ENCODE assay signal across 8 cellular contexts in genomic region chr1:205811660-205812059, GRCh38. TPM values are rescaled to one million over a fixed set of nuclear protein-coding genes. Genes with fewer than 3 reads are reported as not detected.
DNase-seq lines count a peak whose midpoint lies in the region; ATAC-seq and TF ChIP-seq lines count a peak whose summit lies in the region.

No MANE protein-coding gene starts in this region.

- CTCF ChIA-PET in HEK293 (lab: Yijun Ruan, JAX) = interaction anchor here (0.6 to 1.9 kb wide), 6 partner anchors 19 to 282 kb away, joined by 3 to 11 read pairs (median 5); no protein-coding TSS in a partner anchor
- CTCF ChIA-PET in WTC11 (lab: Charles Lee) = interaction anchor here (1.0 to 3.3 kb wide), 7 partner anchors 12 to 166 kb away, joined by 3 to 27 read pairs (median 7); no protein-coding TSS in a partner anchor

- no peak overlapping the region; the same call in 1 of the 2 replicates for H3K27ac ChIP-seq in HEK293 (ENCODE audit: extremely low read depth, low read depth, low read length)

- H3K27me3 Mint-ChIP-seq in WTC11 (ENCODE audit: low read depth) = peaks cover 16% of the 10 kb centered on the region; the same call in 1 of the 2 replicates

- H3K4me3 ChIP-seq in HEK293 (ENCODE audit: low read depth, low read length) (peak overlapping the region; percentile 76), retinal pigment epithelial cell (ENCODE audit: low read length) (peak overlapping the region; percentile 75)

- ATAC-seq in WTC11 = no peak
- no peak for ATAC-seq in GM19395 (IDR thresholded peaks at IDR 0.05; ENCODE audit: unreplicated experiment)
- ATAC-seq in HG02885 (IDR thresholded peaks at IDR 0.05; ENCODE audit: poor library complexity, unreplicated experiment) = no peak

- no peak for DNase-seq in WTC11 (ENCODE audit: low spot score)
- DNase-seq in head of caudate nucleus = peak in 38 of 42 donors; percentile 28 to 82 (median 65)
- no peak for DNase-seq in retinal pigment epithelial cell (ENCODE audit: low read depth)
- no peak for DNase-seq in NCI-H187 (lab: John Stamatoyannopoulos, UW)
- no peak for DNase-seq in stimulated activated CD4-positive, alpha-beta T cell treated with anti-CD3 and anti-CD28 coated beads, Interleukin-15, amount 100 ng/mL, for 24 hours

- no peak overlapping the region for H3K27ac Mint-ChIP-seq in WTC11

- peak overlapping the region; percentile 90 for H3K4me3 Mint-ChIP-seq in WTC11

- peaks cover 27% of the 10 kb centered on the region for H3K36me3 Mint-ChIP-seq in WTC11

- peaks cover 37% of the 10 kb centered on the region for H3K4me1 Mint-ChIP-seq in WTC11

- H3K9me3 ChIP-seq in HEK293 (ENCODE audit: control insufficient read depth, insufficient read depth, low read depth, low read length) = no peaks in the 10 kb centered on the region

- H3K36me3 ChIP-seq in HEK293 (ENCODE audit: control insufficient read depth in 2 of 2, insufficient read depth in 1 of 2, low read length in 2 of 2) = peaks cover 0 to 30% of the 10 kb centered on the region in 2 experiments; a peak in 2 of 3 replicates

- no peaks in the 10 kb centered on the region for H3K9me3 Mint-ChIP-seq in WTC11

- H3K4me1 ChIP-seq in HEK293 (ENCODE audit: control insufficient read depth, insufficient read depth, low read length) = peaks cover 12% of the 10 kb centered on the region

- POLR2A ChIA-PET in HEK293 (lab: Yijun Ruan, JAX) = interaction anchor here (0.8 to 1.0 kb wide), 2 partner anchors 15 to 96 kb away, joined by 3 read pairs; no protein-coding TSS in a partner anchor
- POLR2A ChIA-PET in WTC11 (lab: Charles Lee) = interaction anchor here (1.5 kb wide), 1 partner anchor 62 kb away, joined by 3 read pairs; no protein-coding TSS in a partner anchor

- TF ChIP-seq CTCF in HEK293 (tag by site-specific recombination; IDR thresholded peaks at IDR 0.05) (no peak), WTC11 (IDR thresholded peaks at IDR 0.05) (no peak), retinal pigment epithelial cell (conservative IDR thresholded peaks at IDR 0.05; ENCODE audit: low read depth, low read length) (no peak)

- intact Hi-C loops in head of caudate nucleus (cut with DNase I) = loop anchor here (10.0 kb wide), 1 partner anchor 293 kb away; no protein-coding TSS in a partner anchor

TF ChIP-seq in HEK293, 187 proteins besides CTCF, POLR2A, EP300 and RAD21 (continues in another document):
- TF ChIP-seq PRDM2 (tag by site-specific recombination; IDR thresholded peaks at IDR 0.05; ENCODE audit: borderline replicate concordance) = no peak

TF ChIP-seq in WTC11, 78 proteins besides CTCF, POLR2A, EP300 and RAD21:
- TF ChIP-seq NFATC4 (CRISPR knock-in tag; IDR thresholded peaks at IDR 0.05) = no peak

RNA-seq across cellular contexts. Expression of gene SLC41A1, which starts 1.3 kb away (rescaled TPM):
- total RNA-seq in WTC11 (2021) = 30.4 to 32.8 TPM (median 31.9 TPM) in 3 replicates

RNA-seq across cellular contexts. Expression of gene RAB29, which starts 36.4 kb away (rescaled TPM):
- 10.7 to 11.2 TPM (median 11.0 TPM) in 3 replicates for total RNA-seq in WTC11 (2021)

RNA-seq across cellular contexts. Expression of gene PM20D1, which starts 38.3 kb away (rescaled TPM):
- total RNA-seq in WTC11 (2021) = 0.23 to 0.37 TPM (median 0.32 TPM) in 3 replicates

Comparison
In these comparisons a context has a peak if more than half of its experiments do, and no peak if none do; other contexts are left out.
1. DNase-seq: peak in head of caudate nucleus (38 of 42); none in WTC11 (single experiment), retinal pigment epithelial cell (single experiment), NCI-H187 (0 of 2) and stimulated activated CD4-positive, alpha-beta T cell treated with anti-CD3 and anti-CD28 coated beads, Interleukin-15, amount 100 ng/mL, for 24 hours (single experiment).